In genomic region chr12:94359761-94360160, GRCh38 we compare ENCODE assay signal across 25 cellular contexts.
"Had no signal": no experiment of that assay in that cellular context is flagged by ENCODE, and none has a peak within 500 bp of the region (broad histone marks: within the 10 kb centered on the region; RNA-seq: fewer than 3 reads in every experiment).

No MANE protein-coding gene starts in this region.

- H3K27ac ChIP-seq: neural progenitor cell, ovary, parathyroid adenoma, psoas muscle, right lobe of liver, sigmoid colon, stomach, thoracic aorta, thyroid gland, tibial nerve, upper lobe of left lung, vagina had no signal

- ATAC-seq: psoas muscle; right cardiac atrium; right lobe of liver; stimulated activated effector memory CD8-positive, alpha-beta T cell treated with anti-CD3 and anti-CD28 coated beads, Interleukin-12 subunit alpha, Interleukin-12 subunit beta, amount 100 ng/mL, for 72 hours; stimulated activated naive B cell treated with anti-CD40 and anti-IgM and Interleukin-4, amounts not matched to agents 10 μg/mL and 1 μg/mL and 100 μg/mL, for 72 hours had no signal

- H3K79me2 ChIP-seq: parathyroid adenoma had no signal

- H3K27me3 ChIP-seq: neural progenitor cell, ovary, right lobe of liver, sigmoid colon, stomach, thyroid gland, tibial nerve, upper lobe of left lung, vagina had no signal

- H3K9me3 ChIP-seq: ovary, thyroid gland had no signal

- H3K4me1 ChIP-seq: neural progenitor cell, parathyroid adenoma, psoas muscle, right lobe of liver, sigmoid colon, stomach, thyroid gland, tibial nerve, upper lobe of left lung, vagina had no signal

- H3K36me3 ChIP-seq: ovary, right lobe of liver, sigmoid colon, thyroid gland, upper lobe of left lung had no signal

- H3K4me2 ChIP-seq: neural progenitor cell had no signal

- H2AFZ ChIP-seq: neural progenitor cell, parathyroid adenoma had no signal

- H3K9ac ChIP-seq: neural progenitor cell, parathyroid adenoma had no signal

- FAIRE-seq: small intestine, urothelium cell line had no signal

- DNase-seq: occipital lobe; ovary; posterior cingulate gyrus; psoas muscle; right cardiac atrium; right lobe of liver; sigmoid colon; small intestine; stimulated activated CD4-positive, alpha-beta T cell treated with anti-CD3 and anti-CD28 coated beads, Interleukin-15, amount 100 ng/mL, for 24 hours; stimulated activated CD4-positive, alpha-beta T cell treated with anti-CD3 and anti-CD28 coated beads, Interleukin-2, amount 100 ng/mL, for 24 hours; stimulated activated CD4-positive, alpha-beta T cell treated with anti-CD3 and anti-CD28 coated beads, Interleukin-2, amount 100 ng/mL, for 48 hours; stimulated activated CD4-positive, alpha-beta T cell treated with anti-CD3 and anti-CD28 coated beads, Interleukin-4, amount 100 ng/mL, for 24 hours; stimulated activated naive B cell treated with anti-CD40 and anti-IgM and Interleukin-4, amounts not matched to agents 10 μg/mL and 1 μg/mL and 100 μg/mL, for 72 hours; stimulated activated naive CD4-positive, alpha-beta T cell treated with Interleukin-2 at 50 U/mL for 16 hours; stomach; thyroid gland; trophoblast cell; upper lobe of left lung had no signal

- H3K4me3 ChIP-seq: neural progenitor cell, ovary, psoas muscle, right lobe of liver, sigmoid colon, stomach, thoracic aorta, thyroid gland, tibial nerve, upper lobe of left lung, vagina had no signal
